ENCODE assay signal across 17 cellular contexts in genomic region chr1:35876988-35877387, GRCh38. TPM values are rescaled to one million over a fixed set of nuclear protein-coding genes. Genes with fewer than 3 reads are reported as not detected.
DNase-seq lines count a peak whose midpoint lies in the region; ATAC-seq and TF ChIP-seq lines count a peak whose summit lies in the region.
"Had no signal": no experiment of that assay in that cellular context is flagged by ENCODE, and none has a peak within 500 bp of the region (broad histone marks: within the 10 kb centered on the region; RNA-seq: fewer than 3 reads in every experiment).

No MANE protein-coding gene starts in this region.

- no peak overlapping the region for H3K4me3 Mint-ChIP-seq in type B pancreatic cell

- H3K36me3 ChIP-seq in breast epithelium, result no peaks in the 10 kb centered on the region
- H3K36me3 ChIP-seq: uterus had no signal

- H3K36me3 Mint-ChIP-seq in type B pancreatic cell, result no peaks in the 10 kb centered on the region

- no peak for TF ChIP-seq CTCF in breast epithelium (IDR thresholded peaks at IDR 0.05)
- TF ChIP-seq CTCF in foreskin keratinocyte (conservative IDR thresholded peaks at IDR 0.05), result no peak
- TF ChIP-seq CTCF in type B pancreatic cell (conservative IDR thresholded peaks at IDR 0.05), result no peak

- peaks cover 3% of the 10 kb centered on the region for H3K27me3 Mint-ChIP-seq in type B pancreatic cell

- H3K9me3 ChIP-seq in breast epithelium, result no peaks in the 10 kb centered on the region
- H3K9me3 ChIP-seq: body of pancreas, mucosa of descending colon, uterus had no signal

- ATAC-seq in SK-N-SH treated with all-trans-retinoic acid at 6 μM for 48 hours (peak; percentile 73), foreskin keratinocyte (peak; percentile 53)
- ATAC-seq: activated CD4-positive, CD25-positive, alpha-beta regulatory T cell treated with anti-CD3 and anti-CD28 coated beads, Interleukin-2, amount 50 U/mL, for 24 hours; body of pancreas; mucosa of descending colon had no signal

- no peak for TF ChIP-seq POLR2A in breast epithelium (IDR thresholded peaks at IDR 0.05)

- no peaks in the 10 kb centered on the region for H3K27me3 ChIP-seq in breast epithelium
- H3K27me3 ChIP-seq in foreskin keratinocyte, result peaks cover 4% of the 10 kb centered on the region
- H3K27me3 ChIP-seq: body of pancreas, uterus had no signal

- H3K4me1 Mint-ChIP-seq in type B pancreatic cell (ENCODE audit: unreplicated experiment), result no peaks in the 10 kb centered on the region

- in situ Hi-C loops in T47D (cut with HindIII; ENCODE audit: low pct_unique_long_range_greater_than_20kb, low sequenced_read_pairs), result no loop called here

- H3K27ac ChIP-seq in breast epithelium, result no peak overlapping the region
- H3K27ac ChIP-seq in foreskin keratinocyte, result no peak overlapping the region
- H3K27ac ChIP-seq: body of pancreas, epithelial cell of prostate, SK-N-MC, uterus had no signal

- H3K9me3 Mint-ChIP-seq in type B pancreatic cell, result no peaks in the 10 kb centered on the region

- H3K4me3 ChIP-seq in breast epithelium, result no peak overlapping the region
- H3K4me3 ChIP-seq: body of pancreas, mucosa of descending colon, SK-N-MC, uterus had no signal

- no peaks in the 10 kb centered on the region for H3K4me1 ChIP-seq in breast epithelium
- no peaks in the 10 kb centered on the region for H3K4me1 ChIP-seq in foreskin keratinocyte
- H3K4me1 ChIP-seq: body of pancreas, uterus had no signal

- no peak overlapping the region for H3K27ac Mint-ChIP-seq in type B pancreatic cell

- DNase-seq in T47D (ENCODE audit: low read depth in 1 of 2, low spot score in 1 of 2), result peak; percentile 34 to 57
- DNase-seq in breast epithelium (ENCODE audit: low spot score in 2 of 2), result no peak
- peak in 1 of 2 donors; percentile 15 for DNase-seq in foreskin keratinocyte
- no peak for DNase-seq in DMS53 treated with DMSO at 0.1 percent for 48 hours (lab: John Stamatoyannopoulos, UW; ENCODE audit: unreplicated experiment)
- DNase-seq in NOMO-1 (lab: John Stamatoyannopoulos, UW; ENCODE audit: unreplicated experiment in 2 of 2), result no peak
- no peak for DNase-seq in type B pancreatic cell (ENCODE audit: extremely low spot score, unreplicated experiment)
- no peak for DNase-seq in posterior cingulate gyrus
- DNase-seq: body of pancreas; NCI-H1694; NCI-H69; stimulated activated CD4-positive, alpha-beta T cell treated with anti-CD3 and anti-CD28 coated beads, Interleukin-1b, Interleukin-23, amount 100 ng/mL, for 48 hours; uterus had no signal

- intact Hi-C loops in breast epithelium (cut with DNase I; ENCODE audit: low total_unique reads), result no loop called here
- intact Hi-C loops in posterior cingulate gyrus (cut with DNase I), result no loop called here

TF ChIP-seq in SK-N-SH treated with all-trans-retinoic acid at 6 μM for 48 hours, 23 proteins besides CTCF, POLR2A, EP300 and RAD21:
- TF ChIP-seq TOX (CRISPR knock-in tag; IDR thresholded peaks at IDR 0.05; ENCODE audit: borderline replicate concordance) (no peak), ZFP30 (CRISPR knock-in tag; IDR thresholded peaks at IDR 0.05) (no peak), BACH2 (CRISPR knock-in tag; IDR thresholded peaks at IDR 0.05; ENCODE audit: borderline replicate concordance) (no peak)

RNA-seq across cellular contexts. Expression of gene AGO1, which starts 6.0 kb away (rescaled TPM):
- total RNA-seq in breast epithelium (10 to 100 TPM; 22.3 to 26.1 (median 23.4) TPM), foreskin keratinocyte (16.4 and 19.3 TPM in 2 replicates), type B pancreatic cell (ENCODE audit: low replicate concordance) (37.3 and 47.7 TPM in 2 replicates)
- polyA plus RNA-seq in foreskin keratinocyte, result 2.2 and 2.8 TPM in 2 replicates

RNA-seq across cellular contexts. Expression of gene AGO3, which starts 53.9 kb away (rescaled TPM):
- total RNA-seq in breast epithelium (10 to 100 TPM; 28.2 TPM), foreskin keratinocyte (15.8 and 17.7 TPM in 2 replicates), type B pancreatic cell (ENCODE audit: low replicate concordance) (20.1 and 30.6 TPM in 2 replicates)
- polyA plus RNA-seq in foreskin keratinocyte, result 3.0 and 3.4 TPM in 2 replicates

Comparison
In these comparisons a context has a peak if more than half of its experiments do, and no peak if none do; other contexts are left out.
1. DNase-seq: peak in T47D (2 of 2); none in breast epithelium (0 of 2), DMS53 treated with DMSO at 0.1 percent for 48 hours (single experiment), NOMO-1 (0 of 2), type B pancreatic cell (single experiment) and posterior cingulate gyrus (0 of 10).